10 cellular contexts compared by ENCODE assay signal in the genomic region with DNA sequence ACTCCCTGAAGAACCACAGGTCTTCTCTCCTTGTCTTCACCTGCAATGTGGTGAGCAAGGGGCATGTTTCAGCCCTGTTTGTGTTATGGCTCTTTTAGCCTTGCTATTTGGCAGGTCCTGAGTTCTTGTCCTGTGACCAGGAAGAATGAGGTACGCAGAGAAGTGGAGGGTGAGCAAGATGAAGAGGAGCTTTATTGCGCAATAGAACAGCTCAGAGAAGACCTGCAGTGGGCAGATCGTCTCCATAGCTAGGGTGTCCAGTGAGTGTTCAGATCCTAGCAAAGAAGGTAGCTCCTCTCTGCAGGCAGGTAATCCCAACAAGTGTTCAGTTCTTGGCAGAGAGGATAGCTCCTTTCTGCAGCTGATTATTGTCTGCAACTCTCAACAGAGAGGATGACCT.
"Had no signal": no experiment of that assay in that cellular context is flagged by ENCODE, and none has a peak within 500 bp of the region (broad histone marks: within the 10 kb centered on the region; RNA-seq: fewer than 3 reads in every experiment).

No MANE protein-coding gene starts in this region.

- H3K4me3 ChIP-seq: GM23338, HAP-1 had no signal

- ATAC-seq: GM23338, HCT116 had no signal

- H3K4me2 ChIP-seq: GM23338, KMS-11 had no signal

- H3K36me3 Mint-ChIP-seq: IgD-negative memory B cell had no signal

- H3K27ac ChIP-seq: HL-60, KMS-11 had no signal

- H3K9ac ChIP-seq: KMS-11 had no signal

- DNase-seq: H7, HFFc6, Karpas-422, KBM-7 had no signal

- H3K9me3 ChIP-seq: HAP-1 had no signal

- H3K4me3 Mint-ChIP-seq: GM23338, HFFc6, IgD-negative memory B cell had no signal

- H3K36me3 ChIP-seq: HAP-1 had no signal

- H3K4me1 ChIP-seq: HAP-1 had no signal

- H3K27me3 Mint-ChIP-seq: IgD-negative memory B cell had no signal

- H3K4me1 Mint-ChIP-seq: GM23338, IgD-negative memory B cell had no signal

- H2AFZ ChIP-seq: GM23338 had no signal

- H3K27ac Mint-ChIP-seq: GM23338, HFFc6, IgD-negative memory B cell had no signal
